1 cellular context compared by ENCODE assay signal in the genomic region with DNA sequence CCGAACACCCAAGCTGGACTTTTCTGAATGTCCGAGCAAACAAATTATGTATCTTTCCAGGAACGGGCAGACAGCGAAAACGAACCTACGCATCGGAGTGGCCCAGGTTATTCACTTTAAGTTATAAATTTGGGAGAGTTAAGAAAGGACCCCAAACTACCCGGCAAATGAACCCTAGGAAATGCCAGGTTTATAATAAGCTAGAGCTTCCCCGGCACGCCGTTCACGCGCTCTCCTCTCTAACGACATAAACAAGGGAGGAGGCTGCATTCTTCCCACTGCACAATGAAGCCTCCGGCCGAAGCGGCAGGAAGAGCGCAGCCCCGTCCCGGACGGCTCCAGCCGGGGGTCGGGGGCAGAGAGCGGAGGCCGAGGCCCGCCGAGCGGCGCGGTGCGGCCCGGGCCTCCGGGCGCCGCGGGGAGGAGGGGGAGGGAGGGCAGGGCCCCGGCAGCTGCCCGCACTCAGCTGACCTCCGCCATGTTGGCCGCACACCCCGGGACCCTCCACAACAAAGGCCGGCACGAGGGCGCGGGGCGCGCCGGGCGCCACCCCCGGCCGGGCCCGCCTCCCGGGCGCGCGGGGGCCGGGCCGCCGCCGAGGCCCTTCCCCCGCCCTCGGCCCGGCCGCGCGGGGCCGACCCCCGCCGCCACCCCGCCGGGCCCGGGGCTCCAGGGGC.
TF ChIP-seq lines count a peak whose summit lies in the region.

No MANE protein-coding gene starts in this region.

TF ChIP-seq in SK-N-SH treated with all-trans-retinoic acid at 6 μM for 48 hours, 23 proteins besides CTCF, POLR2A, EP300 and RAD21 (continued from another document):
- TF ChIP-seq, protein P1, sequence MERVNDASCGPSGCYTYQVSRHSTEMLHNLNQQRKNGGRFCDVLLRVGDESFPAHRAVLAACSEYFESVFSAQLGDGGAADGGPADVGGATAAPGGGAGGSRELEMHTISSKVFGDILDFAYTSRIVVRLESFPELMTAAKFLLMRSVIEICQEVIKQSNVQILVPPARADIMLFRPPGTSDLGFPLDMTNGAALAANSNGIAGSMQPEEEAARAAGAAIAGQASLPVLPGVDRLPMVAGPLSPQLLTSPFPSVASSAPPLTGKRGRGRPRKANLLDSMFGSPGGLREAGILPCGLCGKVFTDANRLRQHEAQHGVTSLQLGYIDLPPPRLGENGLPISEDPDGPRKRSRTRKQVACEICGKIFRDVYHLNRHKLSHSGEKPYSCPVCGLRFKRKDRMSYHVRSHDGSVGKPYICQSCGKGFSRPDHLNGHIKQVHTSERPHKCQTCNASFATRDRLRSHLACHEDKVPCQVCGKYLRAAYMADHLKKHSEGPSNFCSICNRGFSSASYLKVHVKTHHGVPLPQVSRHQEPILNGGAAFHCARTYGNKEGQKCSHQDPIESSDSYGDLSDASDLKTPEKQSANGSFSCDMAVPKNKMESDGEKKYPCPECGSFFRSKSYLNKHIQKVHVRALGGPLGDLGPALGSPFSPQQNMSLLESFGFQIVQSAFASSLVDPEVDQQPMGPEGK (CRISPR knock-in tag; IDR thresholded peaks at IDR 0.05; ENCODE audit: borderline replicate concordance) = no peak
